Comparison of ENCODE assay signal across 11 cellular contexts in genomic region chr4:98603683-98604573, GRCh38. TPM values are rescaled to one million over a fixed set of nuclear protein-coding genes. Genes with fewer than 3 reads are reported as not detected.
DNase-seq lines count a peak whose midpoint lies in the region; ATAC-seq, FAIRE-seq and TF ChIP-seq lines count a peak whose summit lies in the region.
"Had no signal": no experiment of that assay in that cellular context is flagged by ENCODE, and none has a peak within 500 bp of the region (broad histone marks: within the 10 kb centered on the region; RNA-seq: fewer than 3 reads in every experiment).

No MANE protein-coding gene starts in this region.

- no peaks in the 10 kb centered on the region for H3K9me2 ChIP-seq in hepatocyte (replicated peaks; ENCODE audit: insufficient read depth)

- H3K4me3 Mint-ChIP-seq in stimulated activated naive CD8-positive, alpha-beta T cell treated with anti-CD3 and anti-CD28 coated beads, Interleukin-15, Interleukin-2, amounts not matched to agents 100 ng/mL and 50 ng/mL, for 24 hours = no peak overlapping the region
- peak overlapping the region; percentile 10 for H3K4me3 Mint-ChIP-seq in activated CD4-positive, alpha-beta memory T cell treated with anti-CD3 and anti-CD28 coated beads, Interleukin-2, amount 10 ng/mL, durations not matched to agents 7 days and 5 days

- peaks cover 29% of the 10 kb centered on the region for H3K36me3 Mint-ChIP-seq in stimulated activated naive CD8-positive, alpha-beta T cell treated with anti-CD3 and anti-CD28 coated beads, Interleukin-15, Interleukin-2, amounts not matched to agents 100 ng/mL and 50 ng/mL, for 24 hours (ENCODE audit: low read depth)
- H3K36me3 Mint-ChIP-seq in activated CD4-positive, alpha-beta memory T cell treated with anti-CD3 and anti-CD28 coated beads, Interleukin-2, amount 10 ng/mL, durations not matched to agents 7 days and 5 days (ENCODE audit: low read depth) = peaks cover 26% of the 10 kb centered on the region

- TF ChIP-seq CTCF in hepatocyte (IDR thresholded peaks at IDR 0.05; ENCODE audit: poor library complexity) (no peak), lower lobe of right lung (IDR thresholded peaks at IDR 0.05) (no peak), ovary (IDR thresholded peaks at IDR 0.05) (no peak)

- TF ChIP-seq EP300 in ovary (IDR thresholded peaks at IDR 0.05) = no peak

- DNase-seq in stimulated activated naive CD8-positive, alpha-beta T cell treated with anti-CD3 and anti-CD28 coated beads, Interleukin-15, Interleukin-2, amounts not matched to agents 100 U/mL and 50 U/mL, for 24 hours = no peak
- DNase-seq in activated CD4-positive, alpha-beta memory T cell treated with anti-CD3 and anti-CD28 coated beads, Interleukin-2, amount 10 ng/mL, durations not matched to agents 7 days and 5 days = peak; percentile 22
- DNase-seq in hepatocyte (ENCODE audit: low spot score) = no peak
- DNase-seq in lower lobe of right lung = no peak
- no peak for DNase-seq in ovary
- DNase-seq in GM12892 (ENCODE audit: insufficient read length) = no peak
- DNase-seq: NCI-H1092 treated with DMSO at 0.1 percent for 48 hours, NCI-H82 had no signal

- H3K9me3 ChIP-seq in hepatocyte (ENCODE audit: low read depth) (peaks cover 5% of the 10 kb centered on the region), lower lobe of right lung (peaks cover 9% of the 10 kb centered on the region), ovary (no peaks in the 10 kb centered on the region)

- no peak for ATAC-seq in stimulated activated naive CD8-positive, alpha-beta T cell treated with anti-CD3 and anti-CD28 coated beads, Interleukin-15, Interleukin-2, amounts not matched to agents 100 U/mL and 50 U/mL, for 24 hours
- no peak for ATAC-seq in lower lobe of right lung
- no peak for ATAC-seq in HG03521 (IDR thresholded peaks at IDR 0.05; ENCODE audit: unreplicated experiment)

- peaks cover 51% of the 10 kb centered on the region for H3K4me1 Mint-ChIP-seq in stimulated activated naive CD8-positive, alpha-beta T cell treated with anti-CD3 and anti-CD28 coated beads, Interleukin-15, Interleukin-2, amounts not matched to agents 100 ng/mL and 50 ng/mL, for 24 hours (ENCODE audit: low read depth)
- peaks cover 50% of the 10 kb centered on the region for H3K4me1 Mint-ChIP-seq in activated CD4-positive, alpha-beta memory T cell treated with anti-CD3 and anti-CD28 coated beads, Interleukin-2, amount 10 ng/mL, durations not matched to agents 7 days and 5 days

- H2AFZ ChIP-seq in hepatocyte = no peak overlapping the region

- POLR2A ChIA-PET in activated CD4-positive, alpha-beta memory T cell treated with anti-CD3 and anti-CD28 coated beads, Interleukin-2, amount 10 ng/mL, durations not matched to agents 7 days and 5 days (lab: Charles Lee) = interaction anchor here (0.8 to 2.8 kb wide), 5 partner anchors 35 to 326 kb away, joined by 3 to 10 read pairs (median 7); partner anchors contain the start of gene TSPAN5

- TF ChIP-seq POLR2A in ovary (IDR thresholded peaks at IDR 0.05) (no peak), GM12892 (IDR thresholded peaks at IDR 0.05; ENCODE audit: low read depth, low read length) (no peak)

- H3K27me3 Mint-ChIP-seq in stimulated activated naive CD8-positive, alpha-beta T cell treated with anti-CD3 and anti-CD28 coated beads, Interleukin-15, Interleukin-2, amounts not matched to agents 100 ng/mL and 50 ng/mL, for 24 hours = no peaks in the 10 kb centered on the region
- H3K27me3 Mint-ChIP-seq in activated CD4-positive, alpha-beta memory T cell treated with anti-CD3 and anti-CD28 coated beads, Interleukin-2, amount 10 ng/mL, durations not matched to agents 7 days and 5 days = peaks cover 2% of the 10 kb centered on the region

- H3K4me2 ChIP-seq in hepatocyte = peak overlapping the region; percentile 54

- no peaks in the 10 kb centered on the region for H4K20me1 ChIP-seq in hepatocyte (ENCODE audit: insufficient read depth, poor library complexity, severe bottlenecking)

- FAIRE-seq in GM12892 (lab: Jason Lieb, UNC) = no peak

- intact Hi-C loops in lower lobe of right lung (cut with DNase I) (no loop called here), ovary (cut with DNase I) (no loop called here)

- H3K79me2 ChIP-seq in hepatocyte = peaks cover 46% of the 10 kb centered on the region

- H3K27me3 ChIP-seq in hepatocyte (no peaks in the 10 kb centered on the region), lower lobe of right lung (ENCODE audit: low read depth) (no peaks in the 10 kb centered on the region), ovary (no peaks in the 10 kb centered on the region)

- H3K36me3 ChIP-seq in hepatocyte (replicated peaks; ENCODE audit: insufficient read depth, low read depth) (no peaks in the 10 kb centered on the region), lower lobe of right lung (no peaks in the 10 kb centered on the region), ovary (no peaks in the 10 kb centered on the region)

- peaks cover 5% of the 10 kb centered on the region for H3K9me3 Mint-ChIP-seq in stimulated activated naive CD8-positive, alpha-beta T cell treated with anti-CD3 and anti-CD28 coated beads, Interleukin-15, Interleukin-2, amounts not matched to agents 100 ng/mL and 50 ng/mL, for 24 hours
- H3K9me3 Mint-ChIP-seq in activated CD4-positive, alpha-beta memory T cell treated with anti-CD3 and anti-CD28 coated beads, Interleukin-2, amount 10 ng/mL, durations not matched to agents 7 days and 5 days = peaks cover 12% of the 10 kb centered on the region

- H3K4me1 ChIP-seq in hepatocyte (ENCODE audit: insufficient read depth) (no peaks in the 10 kb centered on the region), lower lobe of right lung (no peaks in the 10 kb centered on the region), ovary (ENCODE audit: insufficient read depth) (peaks cover 6% of the 10 kb centered on the region)

- H3K27ac ChIP-seq in hepatocyte = peak overlapping the region; percentile 28
- H3K27ac ChIP-seq in lower lobe of right lung = no peak overlapping the region
- no peak overlapping the region for H3K27ac ChIP-seq in ovary

- no peak overlapping the region for H3K4me3 ChIP-seq in hepatocyte
- H3K4me3 ChIP-seq in lower lobe of right lung = no peak overlapping the region
- H3K4me3 ChIP-seq in ovary = no peak overlapping the region
- H3K4me3 ChIP-seq: lung had no signal

- H3K27ac Mint-ChIP-seq in stimulated activated naive CD8-positive, alpha-beta T cell treated with anti-CD3 and anti-CD28 coated beads, Interleukin-15, Interleukin-2, amounts not matched to agents 100 ng/mL and 50 ng/mL, for 24 hours = peak overlapping the region; percentile 26
- H3K27ac Mint-ChIP-seq in activated CD4-positive, alpha-beta memory T cell treated with anti-CD3 and anti-CD28 coated beads, Interleukin-2, amount 10 ng/mL, durations not matched to agents 7 days and 5 days = peak overlapping the region; percentile 26

- CTCF ChIA-PET in activated CD4-positive, alpha-beta memory T cell treated with anti-CD3 and anti-CD28 coated beads, Interleukin-2, amount 10 ng/mL, durations not matched to agents 7 days and 5 days (lab: Charles Lee) = interaction anchor here (1.4 kb wide), 1 partner anchor 38 kb away, joined by 3 read pairs; no protein-coding TSS in a partner anchor

- WGBS in hepatocyte (ENCODE audit: low lambda C conversion rate, missing lambda C conversion rate) = 59% methylated on average over 11 of the region's 11 CpGs
- WGBS in ovary, 3 donors = 70 to 81% (median 72%) methylated on average over 11 of the region's 11 CpGs

RNA-seq across cellular contexts. Expression of gene TSPAN5, which starts 54.5 kb away (rescaled TPM):
- 10 to 100 TPM; 21.8 to 22.6 TPM for total RNA-seq in activated CD4-positive, alpha-beta memory T cell treated with anti-CD3 and anti-CD28 coated beads, Interleukin-2, amount 10 ng/mL, durations not matched to agents 7 days and 5 days
- total RNA-seq in hepatocyte (22.4 and 26.2 TPM in 2 replicates), lower lobe of right lung (5.7 TPM), ovary (10 to 100 TPM; 34.0 to 69.5 (median 48.2) TPM)
- polyA plus RNA-seq in hepatocyte (35.9 and 39.1 TPM in 2 replicates), ovary (10 to 100 TPM; 38.3 to 67.2 TPM)
- not detected for polyA plus RNA-seq in GM12892 (2012; ENCODE audit: missing spikeins)
